In genomic region chrX:65690057-65690855, GRCh38 we compare ENCODE assay signal across 9 cellular contexts. TPM values are rescaled to one million over a fixed set of nuclear protein-coding genes. Genes with fewer than 3 reads are reported as not detected.
A peak's percentile ranks its signal among the peaks of the same experiment; 100 is the strongest.
DNase-seq lines count a peak whose midpoint lies in the region; ATAC-seq and TF ChIP-seq lines count a peak whose summit lies in the region.
"Had no signal": no experiment of that assay in that cellular context is flagged by ENCODE, and none has a peak within 500 bp of the region (broad histone marks: within the 10 kb centered on the region; RNA-seq: fewer than 3 reads in every experiment).

No MANE protein-coding gene starts in this region.

- peaks cover 93% of the 10 kb centered on the region for H3K79me2 ChIP-seq in fibroblast of lung (ENCODE audit: control insufficient read depth, insufficient read depth, low read length)

- ATAC-seq in gastrocnemius medialis (peak; percentile 84 to 92), GM18867 (IDR thresholded peaks at IDR 0.05; ENCODE audit: unreplicated experiment) (no peak)

- intact Hi-C loops in gastrocnemius medialis (cut with DNase I; ENCODE audit: low total_unique reads): no loop called here

- H3K4me2 ChIP-seq in fibroblast of lung (ENCODE audit: extremely low read depth, insufficient read depth, low read length): no peak overlapping the region
- H3K4me2 ChIP-seq: KMS-11 had no signal

- no peaks in the 10 kb centered on the region for H3K36me3 ChIP-seq in fibroblast of lung (ENCODE audit: control insufficient read depth, insufficient read depth, low read length)
- H3K36me3 ChIP-seq in gastrocnemius medialis: no peaks in the 10 kb centered on the region

- H3K27me3 ChIP-seq in fibroblast of lung (ENCODE audit: control insufficient read depth, insufficient read depth, low read length): no peaks in the 10 kb centered on the region
- H3K27me3 ChIP-seq in gastrocnemius medialis: no peaks in the 10 kb centered on the region

- peak overlapping the region; percentile 7 for H3K9ac ChIP-seq in fibroblast of lung (ENCODE audit: insufficient read depth, low read length)
- H3K9ac ChIP-seq: KMS-11 had no signal

- peaks cover 5% of the 10 kb centered on the region for H4K20me1 ChIP-seq in fibroblast of lung (ENCODE audit: control insufficient read depth, extremely low read depth, insufficient read depth, low read length)

- TF ChIP-seq CTCF in fibroblast of lung (conservative IDR thresholded peaks at IDR 0.05 in 1 of 2, IDR thresholded peaks at IDR 0.05 in 1 of 2; ENCODE audit: low read depth in 1 of 2, low read length in 2 of 2): no peak
- no peak for TF ChIP-seq CTCF in gastrocnemius medialis (IDR thresholded peaks at IDR 0.05 in 4 of 5, conservative IDR thresholded peaks at IDR 0.05 in 1 of 5)

- in situ Hi-C loops in SK-MEL-5 (cut with HindIII; ENCODE audit: low pct_unique_long_range_greater_than_20kb, low sequenced_read_pairs) (no loop called here), gastrocnemius medialis (cut with MboI; ENCODE audit: low sequenced_read_pairs in 4 of 4) (loop anchor here in 1 of 4 donors (25.0 kb wide), 1 partner anchor 103 kb away; no protein-coding TSS in a partner anchor)

- H3K27ac ChIP-seq in fibroblast of lung (ENCODE audit: insufficient read depth, low read length): peak overlapping the region; percentile 59
- peak overlapping the region; percentile 69 to 81 (median 73) for H3K27ac ChIP-seq in gastrocnemius medialis
- H3K27ac ChIP-seq: KMS-11 had no signal

- peak; percentile 10 to 16 for TF ChIP-seq POLR2A in gastrocnemius medialis (IDR thresholded peaks at IDR 0.05)

- no peak overlapping the region for H2AFZ ChIP-seq in fibroblast of lung (ENCODE audit: low read length)

- H3K4me3 ChIP-seq in fibroblast of lung (replicated peaks in 1 of 4; ENCODE audit: control extremely low read depth in 1 of 4, insufficient read depth in 1 of 4, low read depth in 3 of 4, low read length in 4 of 4) (no peak overlapping the region), gastrocnemius medialis (no peak overlapping the region)

- H3K4me1 ChIP-seq in fibroblast of lung (ENCODE audit: control insufficient read depth, extremely low read depth, insufficient read depth, low read length) (peaks cover 20% of the 10 kb centered on the region), gastrocnemius medialis (peaks cover 16 to 60% of the 10 kb centered on the region in 2 donors)

- DNase-seq in ELR (ENCODE audit: low read depth) (peak; percentile 82), SK-MEL-5 (ENCODE audit: low read depth, low spot score) (peak; percentile 87), fibroblast of lung (ENCODE audit: low read depth in 2 of 2) (peak; percentile 53 to 86), gastrocnemius medialis (peak; percentile 52 to 62), DMS153 (lab: John Stamatoyannopoulos, UW) (no peak), NCI-H1105 (lab: John Stamatoyannopoulos, UW) (no peak), NCI-H345 (lab: John Stamatoyannopoulos, UW) (no peak)

- H3K9me3 ChIP-seq in fibroblast of lung (ENCODE audit: control insufficient read depth, insufficient read depth, low read depth, low read length) (no peaks in the 10 kb centered on the region), gastrocnemius medialis (no peaks in the 10 kb centered on the region)

RNA-seq across cellular contexts. Expression of gene MSN, which starts 22.8 kb away (rescaled TPM):
- total RNA-seq in SK-MEL-5 (2014; rRNA removed; shearing (Covaris generic)): 126 and 138 TPM in 2 replicates
- polyA plus RNA-seq in SK-MEL-5 (2015; cell fraction: cytosol; rRNA removed): 156 and 184 TPM in 2 replicates
- polyA plus RNA-seq in SK-MEL-5 (2015; cell fraction: nucleus; rRNA removed): 54.0 and 63.2 TPM in 2 replicates
- total RNA-seq in fibroblast of lung: 107 and 148 TPM in 2 replicates
- 488 and 590 TPM in 2 replicates for polyA plus RNA-seq in fibroblast of lung
- polyA plus RNA-seq in fibroblast of lung (2012): 379 and 414 TPM in 2 replicates
- 582 and 606 TPM in 2 replicates for polyA minus RNA-seq in fibroblast of lung (ENCODE audit: low replicate concordance)
- 10 to 100 TPM; 39.1 to 69.6 (median 59.6) TPM for total RNA-seq in gastrocnemius medialis

Comparison
In these comparisons a context has a peak if more than half of its experiments do, and no peak if none do; other contexts are left out.
1. DNase-seq: peak in ELR (single experiment), SK-MEL-5 (single experiment), fibroblast of lung (2 of 2) and gastrocnemius medialis (2 of 2); none in DMS153 (single experiment), NCI-H1105 (single experiment) and NCI-H345 (single experiment).